In genomic region chr13:102039264-102039663, GRCh38 we compare ENCODE assay signal across 20 cellular contexts.
DNase-seq lines count a peak whose midpoint lies in the region; ATAC-seq and TF ChIP-seq lines count a peak whose summit lies in the region.
"Had no signal": no experiment of that assay in that cellular context is flagged by ENCODE, and none has a peak within 500 bp of the region (broad histone marks: within the 10 kb centered on the region; RNA-seq: fewer than 3 reads in every experiment).

No MANE protein-coding gene starts in this region.

- BruUV-seq in A673 (replicated peaks; lab: Mats Ljungman, UMichigan) = no TSS peak

- no peaks in the 10 kb centered on the region for H3K9me3 Mint-ChIP-seq in chondrocyte (ENCODE audit: low read depth)
- H3K9me3 Mint-ChIP-seq in T-helper 2 cell treated with Interferon-gamma antibody and Interleukin-4, amounts not matched to agents 5 μg/mL and 100 μg/mL, for 36 hours = no peaks in the 10 kb centered on the region
- H3K9me3 Mint-ChIP-seq: H9 had no signal

- in situ Hi-C loops in G401 (cut with HindIII; ENCODE audit: low sequenced_read_pairs) = no loop called here

- H3K4me3 ChIP-seq in A673 (ENCODE audit: low read depth, low read length, poor library complexity, severe bottlenecking) = no peak overlapping the region

- no peak for ATAC-seq in HG03280 (IDR thresholded peaks at IDR 0.05; ENCODE audit: unreplicated experiment)
- ATAC-seq: T-helper 17 cell had no signal

- H3K27me3 ChIP-seq in A673 (replicated peaks; ENCODE audit: insufficient read depth, low read depth, low read length, poor library complexity) = no peaks in the 10 kb centered on the region

- CTCF ChIA-PET in A673 (lab: Charles Lee) = no interaction called here

- peaks cover 20% of the 10 kb centered on the region for H3K27me3 Mint-ChIP-seq in chondrocyte (ENCODE audit: low read depth)
- no peaks in the 10 kb centered on the region for H3K27me3 Mint-ChIP-seq in T-helper 2 cell treated with Interferon-gamma antibody and Interleukin-4, amounts not matched to agents 5 μg/mL and 100 μg/mL, for 36 hours (ENCODE audit: low read depth)
- H3K27me3 Mint-ChIP-seq: CD4-positive, CD25-positive, alpha-beta regulatory T cell; IgD-negative memory B cell; T-helper 17 cell had no signal

- H3K4me1 Mint-ChIP-seq in chondrocyte (ENCODE audit: low read depth) = no peaks in the 10 kb centered on the region
- H3K4me1 Mint-ChIP-seq in T-helper 2 cell treated with Interferon-gamma antibody and Interleukin-4, amounts not matched to agents 5 μg/mL and 100 μg/mL, for 36 hours (ENCODE audit: low read depth) = no peaks in the 10 kb centered on the region
- H3K4me1 Mint-ChIP-seq: CD4-positive, CD25-positive, alpha-beta regulatory T cell; IgD-negative memory B cell; T-helper 17 cell had no signal

- no peaks in the 10 kb centered on the region for H3K36me3 Mint-ChIP-seq in chondrocyte (ENCODE audit: low read depth)
- H3K36me3 Mint-ChIP-seq in T-helper 2 cell treated with Interferon-gamma antibody and Interleukin-4, amounts not matched to agents 5 μg/mL and 100 μg/mL, for 36 hours (ENCODE audit: low read depth) = no peaks in the 10 kb centered on the region
- H3K36me3 Mint-ChIP-seq: CD4-positive, CD25-positive, alpha-beta regulatory T cell; IgD-negative memory B cell had no signal

- no peaks in the 10 kb centered on the region for H3K36me3 ChIP-seq in A673 (ENCODE audit: insufficient read depth, low read length, poor library complexity, severe bottlenecking)

- intact Hi-C loops in A673 (cut with micrococcal nuclease; ENCODE audit: unreplicated experiment) (no loop called here), cardiac septum (cut with DNase I) (no loop called here)

- POLR2A ChIA-PET in A673 (lab: Charles Lee; ENCODE audit: low non-redundant PET) = no interaction called here

- no peak for TF ChIP-seq CTCF in A673 (conservative IDR thresholded peaks at IDR 0.05; ENCODE audit: low read depth, low read length)
- no peak for TF ChIP-seq CTCF in chondrocyte (IDR thresholded peaks at IDR 0.05)

- no peak overlapping the region for H3K4me3 Mint-ChIP-seq in chondrocyte (ENCODE audit: unreplicated experiment)
- no peak overlapping the region for H3K4me3 Mint-ChIP-seq in T-helper 2 cell treated with Interferon-gamma antibody and Interleukin-4, amounts not matched to agents 5 μg/mL and 100 μg/mL, for 36 hours
- H3K4me3 Mint-ChIP-seq: CD4-positive, CD25-positive, alpha-beta regulatory T cell; H9; IgD-negative memory B cell; T-helper 17 cell had no signal

- no peak overlapping the region for H3K27ac Mint-ChIP-seq in chondrocyte (ENCODE audit: unreplicated experiment)
- H3K27ac Mint-ChIP-seq in T-helper 2 cell treated with Interferon-gamma antibody and Interleukin-4, amounts not matched to agents 5 μg/mL and 100 μg/mL, for 36 hours = no peak overlapping the region
- H3K27ac Mint-ChIP-seq: CD4-positive, CD25-positive, alpha-beta regulatory T cell; H9; IgD-negative memory B cell; T-helper 17 cell had no signal

- no peak overlapping the region for H3K27ac ChIP-seq in A673 (ENCODE audit: low read depth, low read length, poor library complexity, severe bottlenecking)
- H3K27ac ChIP-seq: HL-60 had no signal

- DNase-seq in A673 (ENCODE audit: low spot score) = peak; percentile 36
- peak; percentile 66 for DNase-seq in G401 (ENCODE audit: low spot score)
- peak; percentile 81 for DNase-seq in NCI-H69 (lab: John Stamatoyannopoulos, UW)
- peak; percentile 77 for DNase-seq in cardiac septum (ENCODE audit: low spot score)
- DNase-seq in chondrocyte (ENCODE audit: low spot score) = no peak
- no peak for DNase-seq in globus pallidus (ENCODE audit: low spot score)
- no peak for DNase-seq in T-helper 2 cell treated with Interferon-gamma antibody and Interleukin-4, amounts not matched to agents 5 μg/mL and 100 μg/mL, for 36 hours (ENCODE audit: low spot score)
- DNase-seq: Caco-2; CD4-positive, CD25-positive, alpha-beta regulatory T cell; H9; Kasumi-1; MM.1S; NCI-H2081; NCI-H446; NCI-H774; SHP77; T-helper 17 cell had no signal

- no peaks in the 10 kb centered on the region for H3K4me1 ChIP-seq in A673 (ENCODE audit: insufficient read depth, low read length, poor library complexity, severe bottlenecking)
- H3K4me1 ChIP-seq: Caco-2 had no signal

- no peaks in the 10 kb centered on the region for H3K9me3 ChIP-seq in A673 (ENCODE audit: low read depth, low read length, poor library complexity, severe bottlenecking)
- H3K9me3 ChIP-seq: Caco-2 had no signal

Comparison
In these comparisons a context has a peak if more than half of its experiments do, and no peak if none do; other contexts are left out.
1. DNase-seq: peak in A673 (single experiment), G401 (single experiment), NCI-H69 (single experiment) and cardiac septum (single experiment); none in chondrocyte (single experiment), globus pallidus (single experiment) and T-helper 2 cell treated with Interferon-gamma antibody and Interleukin-4, amounts not matched to agents 5 μg/mL and 100 μg/mL, for 36 hours (single experiment).